In the genomic region with DNA sequence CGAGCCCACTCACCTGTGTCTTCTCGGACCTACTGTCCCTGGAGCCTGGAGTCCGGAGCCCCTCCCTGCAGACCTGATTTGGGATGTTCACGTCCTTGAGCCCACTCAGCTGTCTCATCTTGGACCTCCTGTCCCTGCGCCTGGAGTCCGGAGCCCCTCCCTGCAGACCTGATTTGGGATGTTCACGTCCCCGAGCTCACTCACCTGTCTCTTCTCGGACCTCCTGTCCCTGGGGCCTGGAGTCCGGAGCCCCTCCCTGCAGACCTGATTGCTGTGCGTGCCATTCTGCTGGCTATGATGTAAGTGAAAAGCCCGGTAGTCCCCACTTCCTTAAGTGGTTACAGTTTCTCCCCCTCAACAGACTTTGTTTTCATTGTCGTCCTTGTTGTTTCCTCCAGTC, we compare ENCODE assay signal across 18 cellular contexts.
DNase-seq lines count a peak whose midpoint lies in the region; TF ChIP-seq lines count a peak whose summit lies in the region.
"Had no signal": no experiment of that assay in that cellular context is flagged by ENCODE, and none has a peak within 500 bp of the region (broad histone marks: within the 10 kb centered on the region; RNA-seq: fewer than 3 reads in every experiment).

No MANE protein-coding gene starts in this region.

- H4K20me1 ChIP-seq in neural progenitor cell (ENCODE audit: low read depth): no peaks in the 10 kb centered on the region

- H3K27ac ChIP-seq in neural progenitor cell: no peak overlapping the region
- H3K27ac ChIP-seq: BLaER1 had no signal

- H3K27me3 Mint-ChIP-seq in chondrocyte (ENCODE audit: low read depth): peaks cover 6% of the 10 kb centered on the region
- peaks cover 8% of the 10 kb centered on the region for H3K27me3 Mint-ChIP-seq in neural progenitor cell (ENCODE audit: insufficient read depth, low read depth)

- H3K27ac Mint-ChIP-seq in chondrocyte (ENCODE audit: unreplicated experiment) (no peak overlapping the region), neural progenitor cell (peak overlapping the region; percentile 43)
- H3K27ac Mint-ChIP-seq: CD8-positive, alpha-beta T cell had no signal

- H2AFZ ChIP-seq in neural progenitor cell (replicated peaks): no peak overlapping the region

- no peak overlapping the region for H3K4me2 ChIP-seq in neural progenitor cell
- H3K4me2 ChIP-seq: BLaER1 had no signal

- H3K9me3 Mint-ChIP-seq in chondrocyte (ENCODE audit: low read depth) (peaks cover 7% of the 10 kb centered on the region), neural progenitor cell (no peaks in the 10 kb centered on the region)
- H3K9me3 Mint-ChIP-seq: CD8-positive, alpha-beta T cell had no signal

- TF ChIP-seq CTCF in chondrocyte (IDR thresholded peaks at IDR 0.05): no peak
- no peak for TF ChIP-seq CTCF in neural progenitor cell (IDR thresholded peaks at IDR 0.05)

- no peak overlapping the region for H3K4me3 ChIP-seq in neural progenitor cell
- H3K4me3 ChIP-seq: BLaER1, K562 had no signal

- no peak overlapping the region for H3K4me3 Mint-ChIP-seq in chondrocyte (ENCODE audit: unreplicated experiment)
- no peak overlapping the region for H3K4me3 Mint-ChIP-seq in neural progenitor cell
- H3K4me3 Mint-ChIP-seq: CD8-positive, alpha-beta T cell had no signal

- no peaks in the 10 kb centered on the region for H3K27me3 ChIP-seq in neural progenitor cell

- no peaks in the 10 kb centered on the region for H3K36me3 Mint-ChIP-seq in chondrocyte (ENCODE audit: low read depth)
- H3K36me3 Mint-ChIP-seq in neural progenitor cell: no peaks in the 10 kb centered on the region
- H3K36me3 Mint-ChIP-seq: CD8-positive, alpha-beta T cell had no signal

- H3K9me3 ChIP-seq in neural progenitor cell (ENCODE audit: low read depth): no peaks in the 10 kb centered on the region
- H3K9me3 ChIP-seq: BLaER1 had no signal

- H3K36me3 ChIP-seq in neural progenitor cell: no peaks in the 10 kb centered on the region
- H3K36me3 ChIP-seq: BLaER1 had no signal

- H3F3A ChIP-seq in neural progenitor cell (ENCODE audit: low read depth): no peaks in the 10 kb centered on the region

- H3K79me2 ChIP-seq in neural progenitor cell (ENCODE audit: low read depth): no peaks in the 10 kb centered on the region

- no peak overlapping the region for H3K9ac ChIP-seq in neural progenitor cell
- H3K9ac ChIP-seq: BLaER1 had no signal

- DNase-seq in activated effector memory CD4-positive, alpha-beta T cell treated with anti-CD3 and anti-CD28 coated beads, Interleukin-2, amount 50 U/mL, for 16 hours: peak; percentile 41
- DNase-seq in activated effector memory CD4-positive, alpha-beta T cell treated with Interleukin-2 at 50 U/mL for 16 hours: no peak
- DNase-seq in chondrocyte (ENCODE audit: low spot score) (peak; percentile 41), neural progenitor cell (ENCODE audit: low spot score) (no peak), iPS-NIHi11 (ENCODE audit: low spot score) (no peak), NCI-H2107 treated with DMSO at 0.1 percent for 48 hours (lab: John Stamatoyannopoulos, UW; ENCODE audit: unreplicated experiment) (no peak)
- no peak for DNase-seq in stimulated activated CD4-positive, alpha-beta T cell treated with anti-CD3 and anti-CD28 coated beads, Interleukin-1b, Interleukin-23, amount 100 ng/mL, for 48 hours
- DNase-seq: Calu3, GF-D8, NCI-H1092 treated with DMSO at 0.1 percent for 48 hours, NCI-H146, NCI-H2081 treated with DMSO at 0.1 percent for 48 hours, NCI-H510A, NCI-H774, SHP77 had no signal

- H3K4me1 Mint-ChIP-seq in chondrocyte (ENCODE audit: low read depth) (peaks cover 6% of the 10 kb centered on the region), neural progenitor cell (peaks cover 8% of the 10 kb centered on the region)

- no peaks in the 10 kb centered on the region for H3K4me1 ChIP-seq in neural progenitor cell
- H3K4me1 ChIP-seq: BLaER1 had no signal

Comparison
In these comparisons a context has a peak if more than half of its experiments do, and no peak if none do; other contexts are left out.
1. DNase-seq: peak in activated effector memory CD4-positive, alpha-beta T cell treated with anti-CD3 and anti-CD28 coated beads, Interleukin-2, amount 50 U/mL, for 16 hours (single experiment) and chondrocyte (single experiment); none in activated effector memory CD4-positive, alpha-beta T cell treated with Interleukin-2 at 50 U/mL for 16 hours (single experiment), neural progenitor cell (single experiment), iPS-NIHi11 (single experiment), stimulated activated CD4-positive, alpha-beta T cell treated with anti-CD3 and anti-CD28 coated beads, Interleukin-1b, Interleukin-23, amount 100 ng/mL, for 48 hours (single experiment) and NCI-H2107 treated with DMSO at 0.1 percent for 48 hours (single experiment).